1 cellular context compared by ENCODE assay signal in the genomic region with DNA sequence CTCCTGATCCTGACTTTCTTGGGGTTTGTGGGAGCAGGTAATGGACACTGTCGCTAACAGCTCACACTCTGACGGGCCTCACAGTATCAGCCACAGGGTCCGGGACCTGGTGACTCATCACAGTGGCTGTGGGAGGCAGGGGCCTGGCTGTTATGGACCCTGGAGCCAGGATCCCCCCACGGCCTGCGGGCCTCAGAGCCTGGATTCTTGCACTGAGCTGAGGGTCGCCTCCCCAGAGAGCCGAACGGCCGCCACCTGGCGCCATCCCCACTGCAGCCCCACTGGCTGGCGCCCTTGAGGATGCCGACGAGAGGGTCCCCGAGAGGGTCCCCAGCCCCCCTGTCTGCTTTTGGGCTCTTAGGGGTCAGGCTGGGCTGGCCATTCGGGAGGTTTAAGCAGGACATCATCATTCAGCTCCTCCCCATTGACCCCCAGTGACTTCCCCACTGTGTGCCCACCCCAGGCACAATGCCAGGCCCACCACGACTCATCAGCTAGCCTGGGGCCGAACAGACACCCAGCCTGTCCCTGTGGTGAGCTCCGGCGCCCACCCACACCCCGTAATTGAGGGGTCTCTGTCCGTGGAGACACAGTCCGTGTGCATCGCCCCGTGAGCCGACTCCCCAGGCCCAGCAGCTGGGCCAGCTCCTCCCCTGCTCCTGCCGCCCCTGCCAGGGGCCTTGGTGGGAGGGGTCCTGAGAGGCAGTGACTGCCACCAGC.
TF ChIP-seq lines count a peak whose summit lies in the region.

No MANE protein-coding gene starts in this region.

TF ChIP-seq in HepG2, 621 proteins besides CTCF, POLR2A, EP300 and RAD21:
- TF ChIP-seq KAT7 (CRISPR knock-in tag; IDR thresholded peaks at IDR 0.05; ENCODE audit: borderline replicate concordance) (no peak), FOXP1 (IDR thresholded peaks at IDR 0.05) (no peak), FOXP1 (CRISPR knock-in tag; IDR thresholded peaks at IDR 0.05) (no peak), AGO2 (optimal IDR thresholded peaks at IDR 0.05; ENCODE audit: low read depth, low read length) (peak; percentile 43), ZNF619 (CRISPR knock-in tag; IDR thresholded peaks at IDR 0.05) (no peak), SRSF1 (optimal IDR thresholded peaks at IDR 0.05; ENCODE audit: low read depth, low read length) (no peak)
- TF ChIP-seq, protein P1, sequence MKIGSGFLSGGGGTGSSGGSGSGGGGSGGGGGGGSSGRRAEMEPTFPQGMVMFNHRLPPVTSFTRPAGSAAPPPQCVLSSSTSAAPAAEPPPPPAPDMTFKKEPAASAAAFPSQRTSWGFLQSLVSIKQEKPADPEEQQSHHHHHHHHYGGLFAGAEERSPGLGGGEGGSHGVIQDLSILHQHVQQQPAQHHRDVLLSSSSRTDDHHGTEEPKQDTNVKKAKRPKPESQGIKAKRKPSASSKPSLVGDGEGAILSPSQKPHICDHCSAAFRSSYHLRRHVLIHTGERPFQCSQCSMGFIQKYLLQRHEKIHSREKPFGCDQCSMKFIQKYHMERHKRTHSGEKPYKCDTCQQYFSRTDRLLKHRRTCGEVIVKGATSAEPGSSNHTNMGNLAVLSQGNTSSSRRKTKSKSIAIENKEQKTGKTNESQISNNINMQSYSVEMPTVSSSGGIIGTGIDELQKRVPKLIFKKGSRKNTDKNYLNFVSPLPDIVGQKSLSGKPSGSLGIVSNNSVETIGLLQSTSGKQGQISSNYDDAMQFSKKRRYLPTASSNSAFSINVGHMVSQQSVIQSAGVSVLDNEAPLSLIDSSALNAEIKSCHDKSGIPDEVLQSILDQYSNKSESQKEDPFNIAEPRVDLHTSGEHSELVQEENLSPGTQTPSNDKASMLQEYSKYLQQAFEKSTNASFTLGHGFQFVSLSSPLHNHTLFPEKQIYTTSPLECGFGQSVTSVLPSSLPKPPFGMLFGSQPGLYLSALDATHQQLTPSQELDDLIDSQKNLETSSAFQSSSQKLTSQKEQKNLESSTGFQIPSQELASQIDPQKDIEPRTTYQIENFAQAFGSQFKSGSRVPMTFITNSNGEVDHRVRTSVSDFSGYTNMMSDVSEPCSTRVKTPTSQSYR (CRISPR knock-in tag; IDR thresholded peaks at IDR 0.05; ENCODE audit: borderline replicate concordance), result no peak
